18 cellular contexts compared by ENCODE assay signal in the genomic region with DNA sequence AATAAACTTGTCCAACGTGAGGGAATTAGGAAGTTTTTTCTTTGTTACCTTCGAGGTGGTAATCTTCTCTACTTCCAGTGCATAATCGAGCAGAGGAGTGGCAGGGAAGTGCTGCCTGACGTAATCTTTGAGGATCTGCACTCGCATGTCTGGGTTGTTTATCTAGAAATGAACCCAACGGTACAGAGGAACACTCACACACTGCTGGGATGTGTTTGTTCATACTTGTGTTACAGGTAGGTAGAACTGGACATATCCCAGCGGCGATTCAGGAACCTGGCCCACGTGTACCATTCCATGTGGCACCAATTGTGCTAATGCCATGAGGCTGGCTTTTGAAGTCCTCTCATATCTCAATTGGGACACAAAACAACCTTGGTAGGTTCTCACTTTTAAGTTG. TPM values are rescaled to one million over a fixed set of nuclear protein-coding genes. Genes with fewer than 3 reads are reported as not detected.
A peak's percentile ranks its signal among the peaks of the same experiment; 100 is the strongest.
DNase-seq lines count a peak whose midpoint lies in the region; ATAC-seq, FAIRE-seq and TF ChIP-seq lines count a peak whose summit lies in the region.
"Had no signal": no experiment of that assay in that cellular context is flagged by ENCODE, and none has a peak within 500 bp of the region (broad histone marks: within the 10 kb centered on the region; RNA-seq: fewer than 3 reads in every experiment).

No MANE protein-coding gene starts in this region.

- peaks cover 79% of the 10 kb centered on the region for H3K36me3 Mint-ChIP-seq in activated T-helper 17 cell treated with anti-CD3 and anti-CD28 coated beads, Interleukin-2, amount 50 U/mL, for 72 hours (ENCODE audit: low read depth)

- H2AFZ ChIP-seq in keratinocyte (ENCODE audit: control insufficient read depth, low read length) = no peak overlapping the region

- H3K79me2 ChIP-seq in keratinocyte (ENCODE audit: control insufficient read depth, insufficient read depth, low read length) = peaks cover 6% of the 10 kb centered on the region

- no peaks in the 10 kb centered on the region for H3K27me3 Mint-ChIP-seq in activated T-helper 17 cell treated with anti-CD3 and anti-CD28 coated beads, Interleukin-2, amount 50 U/mL, for 72 hours

- dilution Hi-C loops in keratinocyte (cut with MboI; ENCODE audit: extremely low pct_ligation_motif_present, low sequenced_read_pairs) = no loop called here

- H3K27me3 ChIP-seq in keratinocyte (ENCODE audit: control insufficient read depth, extremely low read depth, insufficient read depth, low read length) = no peaks in the 10 kb centered on the region
- H3K27me3 ChIP-seq: heart right ventricle had no signal

- no peak for ATAC-seq in activated T-helper 17 cell treated with anti-CD3 and anti-CD28 coated beads, Interleukin-2, amount 50 U/mL, for 72 hours (replicated peaks)
- ATAC-seq: heart right ventricle, right cardiac atrium, Right ventricle myocardium inferior had no signal

- H3K27ac ChIP-seq in 22Rv1 (peak overlapping the region; percentile 42), C4-2B (peak overlapping the region; percentile 68), keratinocyte (ENCODE audit: control insufficient read depth, insufficient read depth, low read length) (peak overlapping the region; percentile 43)
- H3K27ac ChIP-seq: heart right ventricle, thoracic aorta, WERI-Rb-1 had no signal

- peak overlapping the region; percentile 38 for H3K4me3 Mint-ChIP-seq in activated T-helper 17 cell treated with anti-CD3 and anti-CD28 coated beads, Interleukin-2, amount 50 U/mL, for 72 hours

- peak overlapping the region; percentile 77 for H3K27ac Mint-ChIP-seq in activated T-helper 17 cell treated with anti-CD3 and anti-CD28 coated beads, Interleukin-2, amount 50 U/mL, for 72 hours

- H3K4me1 Mint-ChIP-seq in activated T-helper 17 cell treated with anti-CD3 and anti-CD28 coated beads, Interleukin-2, amount 50 U/mL, for 72 hours = peaks cover 10% of the 10 kb centered on the region

- no peaks in the 10 kb centered on the region for H3K9me3 ChIP-seq in keratinocyte (ENCODE audit: control insufficient read depth, low read depth, low read length)
- H3K9me3 ChIP-seq: heart right ventricle, thoracic aorta had no signal

- peaks cover 7% of the 10 kb centered on the region for H3K4me1 ChIP-seq in keratinocyte (ENCODE audit: control insufficient read depth, extremely low read depth, insufficient read depth, low read length)

- TF ChIP-seq CTCF in 22Rv1 (IDR thresholded peaks at IDR 0.05) = no peak
- TF ChIP-seq CTCF in C4-2B (conservative IDR thresholded peaks at IDR 0.05) = no peak
- no peak for TF ChIP-seq CTCF in keratinocyte (optimal IDR thresholded peaks at IDR 0.05 in 1 of 3, IDR thresholded peaks at IDR 0.05 in 1 of 3, conservative IDR thresholded peaks at IDR 0.05 in 1 of 3; ENCODE audit: extremely low read depth in 1 of 3, insufficient read depth in 2 of 3, low read length in 3 of 3)

- H3K9me3 Mint-ChIP-seq in activated T-helper 17 cell treated with anti-CD3 and anti-CD28 coated beads, Interleukin-2, amount 50 U/mL, for 72 hours = no peaks in the 10 kb centered on the region

- no peak overlapping the region for H3K4me2 ChIP-seq in keratinocyte (ENCODE audit: control insufficient read depth, extremely low read depth, insufficient read depth, low read depth, low read length)

- no peak overlapping the region for H3K9ac ChIP-seq in keratinocyte (ENCODE audit: control insufficient read depth, extremely low read depth, insufficient read depth, low read length)

- FAIRE-seq in keratinocyte (lab: Jason Lieb, UNC) = no peak

- H3K9me1 ChIP-seq in keratinocyte (ENCODE audit: control insufficient read depth, extremely low read depth, insufficient read depth, low read length) = no peaks in the 10 kb centered on the region

- no peak overlapping the region for H3K4me3 ChIP-seq in keratinocyte (ENCODE audit: control insufficient read depth in 2 of 3, extremely low read depth in 1 of 3, insufficient read depth in 2 of 3, low read depth in 1 of 3, low read length in 3 of 3)
- H3K4me3 ChIP-seq: heart right ventricle, thoracic aorta had no signal

- no peak for DNase-seq in keratinocyte (ENCODE audit: low read depth, low spot score)
- DNase-seq in NCI-H524 (lab: John Stamatoyannopoulos, UW) = no peak
- no peak for DNase-seq in cortex of kidney (lab: John Stamatoyannopoulos, UW)
- DNase-seq in NOMO-1 treated with dmso at 0.1 percent for 144 hours (lab: John Stamatoyannopoulos, UW; ENCODE audit: unreplicated experiment) = no peak
- DNase-seq: AML-193, heart right ventricle, NCI-H1105 treated with DMSO at 0.1 percent for 48 hours, NCI-H526, right cardiac atrium, WERI-Rb-1 had no signal

- no peaks in the 10 kb centered on the region for H4K20me1 ChIP-seq in keratinocyte (ENCODE audit: control insufficient read depth, extremely low read depth, insufficient read depth, low read length)

- peaks cover 47 to 59% of the 10 kb centered on the region in 2 experiments for H3K36me3 ChIP-seq in keratinocyte (ENCODE audit: control insufficient read depth in 2 of 2, extremely low read depth in 1 of 2, insufficient read depth in 2 of 2, low read length in 2 of 2)

RNA-seq across cellular contexts. Expression of gene KLHL11, which starts 4.2 kb away (rescaled TPM):
- 10 to 100 TPM; 15.1 to 16.2 TPM for total RNA-seq in activated T-helper 17 cell treated with anti-CD3 and anti-CD28 coated beads, Interleukin-2, amount 50 U/mL, for 72 hours
- polyA plus RNA-seq in keratinocyte = 4.7 to 6.7 TPM (median 5.2 TPM) in 3 replicates
- polyA plus RNA-seq in keratinocyte (2011; ENCODE audit: low read depth) = 4.3 TPM
- polyA plus RNA-seq in keratinocyte (2011; cell fraction: cytosol; rRNA removed) = 2.5 and 4.3 TPM in 2 replicates
- 5.9 and 7.6 TPM in 2 replicates for polyA plus RNA-seq in keratinocyte (2011; cell fraction: nucleus; rRNA removed)
- 2.1 and 3.9 TPM in 2 replicates for polyA plus RNA-seq in keratinocyte (2012; ENCODE audit: low replicate concordance)
- polyA minus RNA-seq in keratinocyte = 11.0 to 29.8 TPM (median 24.6 TPM) in 3 replicates
- 15.7 TPM for polyA minus RNA-seq in keratinocyte (2011; cell fraction: cytosol; rRNA and poly(A)+ RNA removed)
- polyA minus RNA-seq in keratinocyte (2011; cell fraction: nucleus; rRNA and poly(A)+ RNA removed) = 15.4 and 25.7 TPM in 2 replicates

RNA-seq across cellular contexts. Expression of gene KLHL10, which starts 31.8 kb away (rescaled TPM):
- total RNA-seq in activated T-helper 17 cell treated with anti-CD3 and anti-CD28 coated beads, Interleukin-2, amount 50 U/mL, for 72 hours = under 1 TPM in 1 of 2 donors, not detected in 1; 0.16 TPM
- polyA plus RNA-seq in keratinocyte = 0.06 to 0.21 TPM (median 0.19 TPM) in 3 replicates
- not detected for polyA plus RNA-seq in keratinocyte (2011; ENCODE audit: low read depth)
- 0.04 TPM in 1 of 2 replicates, not detected in the other for polyA plus RNA-seq in keratinocyte (2011; cell fraction: cytosol; rRNA removed)
- polyA plus RNA-seq in keratinocyte (2011; cell fraction: nucleus; rRNA removed) = 0.28 and 0.36 TPM in 2 replicates
- not detected in 2 replicates for polyA plus RNA-seq in keratinocyte (2012; ENCODE audit: low replicate concordance)
- polyA minus RNA-seq in keratinocyte = not detected in 3 replicates
- not detected for polyA minus RNA-seq in keratinocyte (2011; cell fraction: cytosol; rRNA and poly(A)+ RNA removed)
- polyA minus RNA-seq in keratinocyte (2011; cell fraction: nucleus; rRNA and poly(A)+ RNA removed) = not detected in 2 replicates
- total RNA-seq: HT-29, LHCN-M2, lung microvascular endothelial cell, Right ventricle myocardium inferior, thoracic aorta had no signal

RNA-seq across cellular contexts. Expression of gene NT5C3B, which starts 33.4 kb away (rescaled TPM):
- 10 to 100 TPM; 51.2 to 70.3 TPM for total RNA-seq in activated T-helper 17 cell treated with anti-CD3 and anti-CD28 coated beads, Interleukin-2, amount 50 U/mL, for 72 hours
- 83.4 to 109 TPM (median 92.7 TPM) in 3 replicates for polyA plus RNA-seq in keratinocyte
- polyA plus RNA-seq in keratinocyte (2011; ENCODE audit: low read depth) = 23.5 TPM
- polyA plus RNA-seq in keratinocyte (2011; cell fraction: cytosol; rRNA removed) = 88.8 and 118 TPM in 2 replicates
- 51.1 and 67.8 TPM in 2 replicates for polyA plus RNA-seq in keratinocyte (2011; cell fraction: nucleus; rRNA removed)
- 38.5 and 66.6 TPM in 2 replicates for polyA plus RNA-seq in keratinocyte (2012; ENCODE audit: low replicate concordance)
- polyA minus RNA-seq in keratinocyte = 40.2 to 86.1 TPM (median 53.5 TPM) in 3 replicates
- 57.6 TPM for polyA minus RNA-seq in keratinocyte (2011; cell fraction: cytosol; rRNA and poly(A)+ RNA removed)
- 10.2 and 19.1 TPM in 2 replicates for polyA minus RNA-seq in keratinocyte (2011; cell fraction: nucleus; rRNA and poly(A)+ RNA removed)

RNA-seq across cellular contexts. Expression of gene ACLY, which starts 49.3 kb away (rescaled TPM):
- 100 to 1,000 TPM in 1 of 2 donors, 10 to 100 TPM in 1; 95.4 to 222 TPM for total RNA-seq in activated T-helper 17 cell treated with anti-CD3 and anti-CD28 coated beads, Interleukin-2, amount 50 U/mL, for 72 hours
- polyA plus RNA-seq in keratinocyte = 310 to 444 TPM (median 363 TPM) in 3 replicates
- 94.7 TPM for polyA plus RNA-seq in keratinocyte (2011; ENCODE audit: low read depth)
- 297 and 320 TPM in 2 replicates for polyA plus RNA-seq in keratinocyte (2011; cell fraction: cytosol; rRNA removed)
- polyA plus RNA-seq in keratinocyte (2011; cell fraction: nucleus; rRNA removed) = 455 and 462 TPM in 2 replicates
- 54.0 and 345 TPM in 2 replicates for polyA plus RNA-seq in keratinocyte (2012; ENCODE audit: low replicate concordance)
- 676 to 815 TPM (median 678 TPM) in 3 replicates for polyA minus RNA-seq in keratinocyte
- polyA minus RNA-seq in keratinocyte (2011; cell fraction: cytosol; rRNA and poly(A)+ RNA removed) = 655 TPM
- 479 and 627 TPM in 2 replicates for polyA minus RNA-seq in keratinocyte (2011; cell fraction: nucleus; rRNA and poly(A)+ RNA removed)

RNA-seq across cellular contexts. Expression of gene FKBP10, which starts 56.6 kb away (rescaled TPM):
- under 1 TPM; 0.09 to 0.37 TPM for total RNA-seq in activated T-helper 17 cell treated with anti-CD3 and anti-CD28 coated beads, Interleukin-2, amount 50 U/mL, for 72 hours
- 0.37 to 0.73 TPM (median 0.38 TPM) in 3 replicates for polyA plus RNA-seq in keratinocyte
- polyA plus RNA-seq in keratinocyte (2011; ENCODE audit: low read depth) = 1.3 TPM
- polyA plus RNA-seq in keratinocyte (2011; cell fraction: cytosol; rRNA removed) = 0.29 and 0.32 TPM in 2 replicates
- 1.6 and 2.1 TPM in 2 replicates for polyA plus RNA-seq in keratinocyte (2011; cell fraction: nucleus; rRNA removed)
- polyA plus RNA-seq in keratinocyte (2012; ENCODE audit: low replicate concordance) = 0.14 and 0.62 TPM in 2 replicates
- polyA minus RNA-seq in keratinocyte = 0.13 to 4.1 TPM (median 2.9 TPM) in 3 replicates
- 0.96 TPM for polyA minus RNA-seq in keratinocyte (2011; cell fraction: cytosol; rRNA and poly(A)+ RNA removed)
- polyA minus RNA-seq in keratinocyte (2011; cell fraction: nucleus; rRNA and poly(A)+ RNA removed) = 1.2 and 1.8 TPM in 2 replicates
